20 cellular contexts compared by ENCODE assay signal in the genomic region with DNA sequence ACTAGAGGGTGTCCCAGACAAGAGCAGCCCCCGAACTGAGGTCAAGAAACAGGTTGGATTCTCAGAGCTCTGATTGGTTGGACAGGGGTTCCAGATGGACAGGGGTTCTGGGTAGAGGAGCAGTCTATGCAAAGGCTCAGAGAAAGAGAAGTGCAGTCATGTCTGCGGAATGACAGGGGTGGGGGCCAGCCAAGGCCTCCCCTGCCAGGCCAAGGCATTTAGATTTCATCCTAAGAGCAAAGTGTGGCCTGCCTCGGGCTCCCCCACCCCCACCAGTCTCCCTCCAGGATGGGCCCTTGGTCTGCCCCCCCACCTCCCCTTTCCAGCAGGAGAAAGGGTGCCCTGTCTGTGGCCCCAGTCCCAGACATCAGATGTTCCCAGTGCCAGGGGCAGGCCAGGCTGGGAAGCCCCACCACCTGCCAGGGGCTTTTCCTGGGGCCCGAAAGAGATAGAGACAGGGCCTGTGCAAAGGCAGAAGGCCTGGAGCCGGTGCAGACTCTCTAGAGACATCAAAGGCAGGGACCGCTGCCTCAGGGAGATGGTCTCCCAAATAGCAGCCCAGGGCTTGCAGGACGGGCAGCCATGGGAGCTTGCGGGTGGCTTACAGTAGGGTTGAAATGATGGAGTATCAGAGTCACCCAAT. TPM values are rescaled to one million over a fixed set of nuclear protein-coding genes. Genes with fewer than 3 reads are reported as not detected.
A peak's percentile ranks its signal among the peaks of the same experiment; 100 is the strongest.
DNase-seq lines count a peak whose midpoint lies in the region; ATAC-seq and TF ChIP-seq lines count a peak whose summit lies in the region.
"Had no signal": no experiment of that assay in that cellular context is flagged by ENCODE, and none has a peak within 500 bp of the region (broad histone marks: within the 10 kb centered on the region; RNA-seq: fewer than 3 reads in every experiment).

No MANE protein-coding gene starts in this region.

- dilution Hi-C loops in mammary epithelial cell (cut with HindIII; ENCODE audit: low sequenced_read_pairs), result no loop called here

- CTCF ChIA-PET in MCF 10A (lab: Yijun Ruan, JAX), result interaction anchor here (0.7 to 2.8 kb wide), 14 partner anchors 8 to 162 kb away, joined by 3 to 23 read pairs (median 6); a partner anchor contains a TSS
- CTCF ChIA-PET in mammary epithelial cell (lab: Charles Lee; ENCODE audit: low non-redundant PET), result interaction anchor here (1.5 kb wide), 1 partner anchor 57 kb away, joined by 17 read pairs; no protein-coding TSS in a partner anchor

- H3K27me3 Mint-ChIP-seq in MCF 10A (ENCODE audit: insufficient read depth, unreplicated experiment), result no peaks in the 10 kb centered on the region
- H3K27me3 Mint-ChIP-seq: IgD-negative memory B cell; natural killer cell treated with Interleukin-12 subunit alpha and Interleukin-12 subunit beta and Interleukin-15 and Interleukin-18, amount 100 ng/mL, for 72 hours had no signal

- H3K36me3 Mint-ChIP-seq in MCF 10A (ENCODE audit: insufficient read depth, unreplicated experiment), result peaks cover 7% of the 10 kb centered on the region
- H3K36me3 Mint-ChIP-seq: natural killer cell treated with Interleukin-12 subunit alpha and Interleukin-12 subunit beta and Interleukin-15 and Interleukin-18, amount 100 ng/mL, for 72 hours had no signal

- H3K4me3 ChIP-seq in mammary epithelial cell (replicated peaks in 1 of 3; ENCODE audit: insufficient read depth in 1 of 3, low read depth in 2 of 3, low read length in 3 of 3) (no peak overlapping the region), adipocyte (ENCODE audit: low read length) (no peak overlapping the region), right lobe of liver (no peak overlapping the region), tibial artery (no peak overlapping the region), tibial nerve (no peak overlapping the region)
- H3K4me3 ChIP-seq: HAP-1, prostate gland had no signal

- H3K4me1 ChIP-seq in mammary epithelial cell (ENCODE audit: insufficient read depth, low read length), result peaks cover 25% of the 10 kb centered on the region
- peaks cover 15% of the 10 kb centered on the region for H3K4me1 ChIP-seq in adipocyte (ENCODE audit: control insufficient read depth, insufficient read depth, low read length)
- H3K4me1 ChIP-seq in right lobe of liver, result peaks cover 0 to 5% (median 0%) of the 10 kb centered on the region in 4 donors
- peaks cover 0 to 36% (median 23%) of the 10 kb centered on the region in 4 donors for H3K4me1 ChIP-seq in tibial artery
- peaks cover 0 to 21% (median 14%) of the 10 kb centered on the region in 4 donors for H3K4me1 ChIP-seq in tibial nerve
- H3K4me1 ChIP-seq: HAP-1 had no signal

- H3K27me3 ChIP-seq in mammary epithelial cell (ENCODE audit: insufficient read depth, low read length) (no peaks in the 10 kb centered on the region), adipocyte (replicated peaks; ENCODE audit: control insufficient read depth, insufficient read depth, low read length) (no peaks in the 10 kb centered on the region), right lobe of liver (no peaks in the 10 kb centered on the region), tibial artery (no peaks in the 10 kb centered on the region), tibial nerve (no peaks in the 10 kb centered on the region)

- TF ChIP-seq CTCF in MCF 10A (IDR thresholded peaks at IDR 0.05; ENCODE audit: unreplicated experiment) (no peak), mammary epithelial cell (conservative IDR thresholded peaks at IDR 0.05 in 1 of 2, IDR thresholded peaks at IDR 0.05 in 1 of 2; ENCODE audit: extremely low read depth in 1 of 2, insufficient read depth in 1 of 2, low read depth in 1 of 2, low read length in 2 of 2) (no peak), right lobe of liver (IDR thresholded peaks at IDR 0.05) (no peak), tibial artery (IDR thresholded peaks at IDR 0.05) (no peak), tibial nerve (IDR thresholded peaks at IDR 0.05) (no peak)

- no peak for ATAC-seq in right lobe of liver

- WGBS in mammary epithelial cell (ENCODE audit: low coverage, missing lambda C conversion rate), result 98% methylated on average over 7 of the region's 8 CpGs
- WGBS in right lobe of liver (ENCODE audit: insufficient coverage, low coverage, low lambda C conversion rate, missing lambda C conversion rate), result 85% methylated on average over 2 of the region's 8 CpGs
- 86 to 89% methylated on average over 8 of the region's 8 CpGs for WGBS in tibial nerve, 2 donors

- peaks cover 32% of the 10 kb centered on the region for H3K4me1 Mint-ChIP-seq in MCF 10A (ENCODE audit: insufficient read depth, unreplicated experiment)
- H3K4me1 Mint-ChIP-seq: IgD-negative memory B cell had no signal

- in situ Hi-C loops in mammary epithelial cell (cut with MboI; ENCODE audit: low sequenced_read_pairs in 2 of 2), result loop anchor here (10.0 kb wide), 1 partner anchor 54 kb away; a partner anchor contains a TSS

- DNase-seq in MCF 10A (ENCODE audit: unreplicated experiment) (no peak), mammary epithelial cell (no peak), adipocyte (ENCODE audit: low read depth) (no peak), right lobe of liver (peak in 2 of 3 donors; percentile 15 to 45), tibial artery (peak in 1 of 2 donors; percentile 66), NCI-H2196 treated with DMSO at 0.1 percent for 48 hours (lab: John Stamatoyannopoulos, UW; ENCODE audit: unreplicated experiment) (no peak), tibial nerve (ENCODE audit: low spot score in 2 of 2) (no peak), epidermal melanocyte (ENCODE audit: insufficient read length, low spot score) (no peak)
- DNase-seq: activated CD4-positive, CD25-positive, alpha-beta regulatory T cell; effector CD8-positive, alpha-beta T cell; head of caudate nucleus; NCI-H187 treated with DMSO at 0.1 percent for 48 hours; NCI-H510A; T-helper 2 cell had no signal

- no peak for TF ChIP-seq POLR2A in right lobe of liver (IDR thresholded peaks at IDR 0.05)
- TF ChIP-seq POLR2A in tibial nerve (IDR thresholded peaks at IDR 0.05), result no peak

- H3K27ac Mint-ChIP-seq in MCF 10A (ENCODE audit: low read depth, unreplicated experiment), result peak overlapping the region; percentile 82
- H3K27ac Mint-ChIP-seq: activated T-helper 2 cell treated with anti-CD3 and anti-CD28 coated beads, Interferon-gamma antibody, Interleukin-2, Interleukin-4, amounts not matched to agents 10 μg/mL and 5 μg/mL and 100 μg/mL, durations not matched to agents 14 hours and 24 hours and 36 hours; IgD-negative memory B cell had no signal

- H4K20me1 ChIP-seq in mammary epithelial cell (ENCODE audit: insufficient read depth, low read length), result no peaks in the 10 kb centered on the region

- H3K9ac ChIP-seq in mammary epithelial cell (ENCODE audit: insufficient read depth, low read length), result no peak overlapping the region
- peak overlapping the region; percentile 67 for H3K9ac ChIP-seq in adipocyte (ENCODE audit: low read length)

- H2AFZ ChIP-seq in mammary epithelial cell (ENCODE audit: low read depth, low read length), result no peak overlapping the region

- no peaks in the 10 kb centered on the region for H3K79me2 ChIP-seq in mammary epithelial cell (ENCODE audit: insufficient read depth, low read length)

- H3K36me3 ChIP-seq in mammary epithelial cell (ENCODE audit: insufficient read depth, low read length), result no peaks in the 10 kb centered on the region
- H3K36me3 ChIP-seq in adipocyte (ENCODE audit: control insufficient read depth, insufficient read depth, low read length, severe bottlenecking), result peaks cover 2% of the 10 kb centered on the region
- no peaks in the 10 kb centered on the region for H3K36me3 ChIP-seq in right lobe of liver
- peaks cover 15 to 33% (median 31%) of the 10 kb centered on the region in 3 donors for H3K36me3 ChIP-seq in tibial artery
- H3K36me3 ChIP-seq in tibial nerve, result peaks cover 0 to 9% (median 0%) of the 10 kb centered on the region in 3 donors
- H3K36me3 ChIP-seq: HAP-1, prostate gland had no signal

- H3K9me3 ChIP-seq in mammary epithelial cell (replicated peaks; ENCODE audit: insufficient read depth, low read length), result no peaks in the 10 kb centered on the region
- no peaks in the 10 kb centered on the region for H3K9me3 ChIP-seq in adipocyte (ENCODE audit: control insufficient read depth, low read length)
- H3K9me3 ChIP-seq in right lobe of liver, result no peaks in the 10 kb centered on the region
- no peaks in the 10 kb centered on the region for H3K9me3 ChIP-seq in tibial artery
- H3K9me3 ChIP-seq in tibial nerve, result no peaks in the 10 kb centered on the region
- H3K9me3 ChIP-seq: HAP-1, prostate gland had no signal

- H3K4me3 Mint-ChIP-seq in MCF 10A (ENCODE audit: unreplicated experiment), result no peak overlapping the region
- H3K4me3 Mint-ChIP-seq: IgD-negative memory B cell; natural killer cell treated with Interleukin-12 subunit alpha and Interleukin-12 subunit beta and Interleukin-15 and Interleukin-18, amount 100 ng/mL, for 72 hours had no signal

- H3K27ac ChIP-seq in mammary epithelial cell (ENCODE audit: insufficient read depth, low read depth, low read length) (no peak overlapping the region), right lobe of liver (no peak overlapping the region), tibial artery (peak overlapping the region; percentile 52 to 62), tibial nerve (no peak overlapping the region)
- H3K27ac ChIP-seq: prostate gland had no signal

- POLR2A ChIA-PET in MCF 10A (lab: Yijun Ruan, JAX), result interaction anchor here (1.2 to 1.9 kb wide), 4 partner anchors 17 to 80 kb away, joined by 3 to 13 read pairs (median 4); a partner anchor contains a TSS

- H3K4me2 ChIP-seq in mammary epithelial cell (ENCODE audit: insufficient read depth, low read depth, low read length), result no peak overlapping the region

- intact Hi-C loops in MCF 10A (cut with micrococcal nuclease) (no loop called here), mammary epithelial cell (cut with micrococcal nuclease) (no loop called here), right lobe of liver (cut with DNase I) (no loop called here), tibial artery (cut with DNase I; ENCODE audit: low total_unique reads) (no loop called here)

- no peaks in the 10 kb centered on the region for H3K9me3 Mint-ChIP-seq in MCF 10A (ENCODE audit: unreplicated experiment)
- H3K9me3 Mint-ChIP-seq: activated T-helper 2 cell treated with anti-CD3 and anti-CD28 coated beads, Interferon-gamma antibody, Interleukin-2, Interleukin-4, amounts not matched to agents 10 μg/mL and 5 μg/mL and 100 μg/mL, durations not matched to agents 14 hours and 24 hours and 36 hours; IgD-negative memory B cell; natural killer cell treated with Interleukin-12 subunit alpha and Interleukin-12 subunit beta and Interleukin-15 and Interleukin-18, amount 100 ng/mL, for 72 hours had no signal

- BruUV-seq in MCF 10A (replicated peaks; lab: Mats Ljungman, UMichigan), result no TSS peak
- BruUV-seq in mammary epithelial cell (replicated peaks; lab: Mats Ljungman, UMichigan), result no TSS peak

- TF ChIP-seq EP300 in tibial nerve (IDR thresholded peaks at IDR 0.05), result no peak

RNA-seq across cellular contexts. Expression of a gene that starts 9.4 kb away (rescaled TPM):
- total RNA-seq in MCF 10A (2022) (13.3 and 32.8 TPM in 2 replicates), mammary epithelial cell (1 to 10 TPM; 1.0 to 2.8 TPM), right lobe of liver (1 to 10 TPM in 4 of 6 experiments, under 1 TPM in 2; 0.61 to 6.8 (median 2.0) TPM), tibial nerve (1 to 10 TPM; 9.0 to 9.6 (median 9.4) TPM)
- 0.22 TPM for polyA plus RNA-seq in mammary epithelial cell
- 0.10 TPM for polyA minus RNA-seq in mammary epithelial cell
- polyA plus RNA-seq: IgD-negative memory B cell had no signal

RNA-seq across cellular contexts. Expression of a gene that starts 54.2 kb away (rescaled TPM):
- 31.5 and 34.6 TPM in 2 replicates for total RNA-seq in MCF 10A (2022)
- under 1 TPM in 1 of 2 donors, not detected in 1; under 0.01 TPM for total RNA-seq in mammary epithelial cell
- 0.05 TPM for polyA plus RNA-seq in mammary epithelial cell
- not detected for polyA minus RNA-seq in mammary epithelial cell
- total RNA-seq in right lobe of liver, result 10 to 100 TPM in 5 of 6 experiments, 1 to 10 TPM in 1; 8.5 to 34.7 (median 22.0) TPM
- 100 to 1,000 TPM in 1 of 4 donors, 10 to 100 TPM in 3; 35.8 to 156 (median 83.7) TPM for total RNA-seq in tibial nerve
- total RNA-seq: activated CD8-positive, alpha-beta memory T cell treated with anti-CD3 and anti-CD28 coated beads for 36 hours had no signal
- polyA plus RNA-seq: IgD-negative memory B cell had no signal

Comparison
In these comparisons a context has a peak if more than half of its experiments do, and no peak if none do; other contexts are left out.
1. RNA of a gene that starts 54.2 kb away (total RNA-seq): 35.8 to 156 TPM in tibial nerve, 31.5 to 34.6 TPM in MCF 10A and 8.5 to 34.7 TPM in right lobe of liver; under 0.01 TPM in mammary epithelial cell; every median in the first group is over 4 times any median in the second.
2. DNase-seq: peak in right lobe of liver (2 of 3); none in MCF 10A (single experiment), mammary epithelial cell (single experiment), adipocyte (single experiment), NCI-H2196 treated with DMSO at 0.1 percent for 48 hours (single experiment), tibial nerve (0 of 2) and epidermal melanocyte (single experiment).
3. H3K27ac ChIP-seq: peak in tibial artery (2 of 2); none in mammary epithelial cell (single experiment), right lobe of liver (0 of 3) and tibial nerve (0 of 4).